8 cellular contexts compared by ENCODE assay signal in the genomic region with DNA sequence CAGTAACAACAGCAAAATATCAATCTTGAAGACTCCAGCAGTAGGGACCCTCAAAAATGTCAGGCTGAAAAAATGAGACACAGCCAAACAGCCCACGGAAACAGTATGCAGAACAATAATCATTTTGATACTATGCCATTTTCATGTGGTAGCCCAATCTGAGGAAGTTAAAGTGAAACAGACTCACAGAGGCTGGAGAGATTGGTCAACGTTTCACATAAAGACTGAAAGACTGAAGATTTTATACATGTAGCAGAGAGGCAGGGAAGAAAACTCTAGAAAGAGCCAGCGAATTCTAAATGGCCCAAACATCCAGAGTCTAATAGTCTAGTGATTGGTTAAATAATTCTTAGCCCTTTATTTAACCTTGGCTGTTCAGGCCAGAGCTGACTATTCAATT. TPM values are rescaled to one million over a fixed set of nuclear protein-coding genes. Genes with fewer than 3 reads are reported as not detected.
A peak's percentile ranks its signal among the peaks of the same experiment; 100 is the strongest.
DNase-seq lines count a peak whose midpoint lies in the region; ATAC-seq, FAIRE-seq and TF ChIP-seq lines count a peak whose summit lies in the region.

No MANE protein-coding gene starts in this region.

- ATAC-seq in GM21576 (IDR thresholded peaks at IDR 0.05; ENCODE audit: unreplicated experiment): peak; percentile 93

- H3K36me3 ChIP-seq in right atrium auricular region: no peaks in the 10 kb centered on the region

- peak overlapping the region; percentile 49 to 52 for H3K27ac ChIP-seq in right atrium auricular region

- peak; percentile 38 for DNase-seq in GM13977 (ENCODE audit: low spot score)
- DNase-seq in MV-4-11 (lab: John Stamatoyannopoulos, UW): peak; percentile 75
- DNase-seq in right atrium auricular region (ENCODE audit: low spot score): no peak
- no peak for DNase-seq in stimulated activated CD4-positive, alpha-beta T cell treated with anti-CD3 and anti-CD28 coated beads, Interleukin-4, amount 100 ng/mL, for 4 hours
- DNase-seq in DMS 273 treated with DMSO at 0.1 percent for 48 hours (lab: John Stamatoyannopoulos, UW): no peak
- DNase-seq in frontal cortex (ENCODE audit: low spot score in 2 of 2): no peak
- no peak for DNase-seq in stimulated activated CD8-positive, alpha-beta memory T cell treated with anti-CD3 and anti-CD28 coated beads, Interleukin-4, amount 100 ng/mL, for 48 hours

- in situ Hi-C loops in GM13977 (cut with MboI; ENCODE audit: low pct_unique_long_range_greater_than_20kb, low sequenced_read_pairs, unreplicated experiment): no loop called here

- H3K4me3 ChIP-seq in right atrium auricular region: no peak overlapping the region

- peaks cover 0 to 26% of the 10 kb centered on the region in 2 donors for H3K4me1 ChIP-seq in right atrium auricular region

- TF ChIP-seq CTCF in GM13977 (IDR thresholded peaks at IDR 0.05; ENCODE audit: extremely low read depth, insufficient read depth, missing control alignments) (no peak), right atrium auricular region (IDR thresholded peaks at IDR 0.05) (no peak)

- no peak for FAIRE-seq in frontal cortex (lab: Jason Lieb, UNC)

- H3K9me3 ChIP-seq in right atrium auricular region: no peaks in the 10 kb centered on the region

- H3K27me3 ChIP-seq in right atrium auricular region: no peaks in the 10 kb centered on the region

RNA-seq across cellular contexts. Expression of a gene that starts 49.4 kb away (rescaled TPM):
- total RNA-seq in right atrium auricular region (10 to 100 TPM in 1 of 2 donors, 1 to 10 TPM in 1; 7.6 to 16.6 TPM), frontal cortex (3.3 TPM)

Comparison
In these comparisons a context has a peak if more than half of its experiments do, and no peak if none do; other contexts are left out.
1. DNase-seq: peak in GM13977 (single experiment) and MV-4-11 (single experiment); none in right atrium auricular region (single experiment), stimulated activated CD4-positive, alpha-beta T cell treated with anti-CD3 and anti-CD28 coated beads, Interleukin-4, amount 100 ng/mL, for 4 hours (0 of 2), DMS 273 treated with DMSO at 0.1 percent for 48 hours (single experiment), frontal cortex (0 of 2) and stimulated activated CD8-positive, alpha-beta memory T cell treated with anti-CD3 and anti-CD28 coated beads, Interleukin-4, amount 100 ng/mL, for 48 hours (single experiment).